In genomic region chr3:4846529-4846928, GRCh38 we compare ENCODE assay signal across 21 cellular contexts.
DNase-seq lines count a peak whose midpoint lies in the region; ATAC-seq, FAIRE-seq and TF ChIP-seq lines count a peak whose summit lies in the region.
"Had no signal": no experiment of that assay in that cellular context is flagged by ENCODE, and none has a peak within 500 bp of the region (broad histone marks: within the 10 kb centered on the region; RNA-seq: fewer than 3 reads in every experiment).

No MANE protein-coding gene starts in this region.

- no peak for ATAC-seq in activated CD8-positive, alpha-beta memory T cell treated with anti-CD3 and anti-CD28 coated beads, Interleukin-2, amount 10 ng/mL, durations not matched to agents 7 days and 5 days
- no peak for ATAC-seq in T-cell (replicated peaks in 1 of 4)
- ATAC-seq: PC-3 had no signal

- no peak overlapping the region for H3K4me3 ChIP-seq in CD8-positive, alpha-beta memory T cell (ENCODE audit: low read length)
- H3K4me3 ChIP-seq in effector memory CD4-positive, alpha-beta T cell (ENCODE audit: insufficient read depth, low read depth, low read length, poor library complexity, severe bottlenecking) = no peak overlapping the region
- no peak overlapping the region for H3K4me3 ChIP-seq in adrenal gland
- H3K4me3 ChIP-seq: breast epithelium, coronary artery, thoracic aorta had no signal

- peak overlapping the region; percentile 90 for H3K27ac Mint-ChIP-seq in activated CD8-positive, alpha-beta memory T cell treated with anti-CD3 and anti-CD28 coated beads, Interleukin-2, amount 10 ng/mL, durations not matched to agents 7 days and 5 days
- H3K27ac Mint-ChIP-seq in CD8-positive, alpha-beta memory T cell = peak overlapping the region in 6 of 8 donors; percentile 35 to 91 (median 84)
- peak overlapping the region; percentile 53 to 68 for H3K27ac Mint-ChIP-seq in T-cell

- intact Hi-C loops in adrenal gland (cut with DNase I) = no loop called here

- WGBS in adrenal gland, 4 donors = 85 to 92% (median 89%) methylated on average over 4 of the region's 4 CpGs

- FAIRE-seq in H54 (lab: Jason Lieb, UNC) = no peak
- FAIRE-seq: kidney had no signal

- no peaks in the 10 kb centered on the region for H3K9me3 Mint-ChIP-seq in activated CD8-positive, alpha-beta memory T cell treated with anti-CD3 and anti-CD28 coated beads, Interleukin-2, amount 10 ng/mL, durations not matched to agents 7 days and 5 days (ENCODE audit: low read depth)
- no peaks in the 10 kb centered on the region for H3K9me3 Mint-ChIP-seq in CD8-positive, alpha-beta memory T cell
- H3K9me3 Mint-ChIP-seq in T-cell = no peaks in the 10 kb centered on the region

- no peaks in the 10 kb centered on the region for H3K27me3 ChIP-seq in CD8-positive, alpha-beta memory T cell (ENCODE audit: insufficient read depth, low read length, poor library complexity, severe bottlenecking)
- H3K27me3 ChIP-seq in effector memory CD4-positive, alpha-beta T cell (replicated peaks; ENCODE audit: control insufficient read depth, insufficient read depth, low read length, poor library complexity, severe bottlenecking) = no peaks in the 10 kb centered on the region
- no peaks in the 10 kb centered on the region for H3K27me3 ChIP-seq in adrenal gland
- H3K27me3 ChIP-seq: breast epithelium had no signal

- no peaks in the 10 kb centered on the region for H3K27me3 Mint-ChIP-seq in activated CD8-positive, alpha-beta memory T cell treated with anti-CD3 and anti-CD28 coated beads, Interleukin-2, amount 10 ng/mL, durations not matched to agents 7 days and 5 days
- no peaks in the 10 kb centered on the region for H3K27me3 Mint-ChIP-seq in CD8-positive, alpha-beta memory T cell
- H3K27me3 Mint-ChIP-seq in T-cell = no peaks in the 10 kb centered on the region

- H3K4me3 Mint-ChIP-seq in activated CD8-positive, alpha-beta memory T cell treated with anti-CD3 and anti-CD28 coated beads, Interleukin-2, amount 10 ng/mL, durations not matched to agents 7 days and 5 days = no peak overlapping the region
- no peak overlapping the region for H3K4me3 Mint-ChIP-seq in CD8-positive, alpha-beta memory T cell
- H3K4me3 Mint-ChIP-seq in T-cell = no peak overlapping the region

- TF ChIP-seq POLR2A in H54 (IDR thresholded peaks at IDR 0.05; ENCODE audit: low read depth, low read length) (no peak), adrenal gland (IDR thresholded peaks at IDR 0.05) (no peak)

- no peak overlapping the region for H3K27ac ChIP-seq in CD8-positive, alpha-beta memory T cell (ENCODE audit: low read depth, low read length)
- H3K27ac ChIP-seq in effector memory CD4-positive, alpha-beta T cell (ENCODE audit: insufficient read depth, low read length, poor library complexity, severe bottlenecking) = peak overlapping the region; percentile 57
- no peak overlapping the region for H3K27ac ChIP-seq in adrenal gland
- H3K27ac ChIP-seq: breast epithelium, C4-2B, coronary artery, thoracic aorta had no signal

- POLR2A ChIA-PET in CD8-positive, alpha-beta memory T cell (lab: Charles Lee) = no interaction called here
- POLR2A ChIA-PET in T-cell (lab: Charles Lee) = interaction anchor here (0.6 to 0.7 kb wide), 2 partner anchors 35 to 136 kb away, joined by 3 read pairs; no protein-coding TSS in a partner anchor

- CTCF ChIA-PET in activated CD8-positive, alpha-beta memory T cell treated with anti-CD3 and anti-CD28 coated beads, Interleukin-2, amount 10 ng/mL, durations not matched to agents 7 days and 5 days (lab: Charles Lee) = interaction anchor here (0.6 to 6.0 kb wide), 7 partner anchors 10 to 211 kb away, joined by 3 to 47 read pairs (median 3); partner anchors contain the start of gene BHLHE40
- CTCF ChIA-PET in CD8-positive, alpha-beta memory T cell (lab: Charles Lee) = no interaction called here
- CTCF ChIA-PET in T-cell (lab: Charles Lee) = no interaction called here

- no peak for DNase-seq in activated CD8-positive, alpha-beta memory T cell treated with anti-CD3 and anti-CD28 coated beads, Interleukin-2, amount 10 ng/mL, durations not matched to agents 7 days and 5 days
- DNase-seq in activated CD8-positive, alpha-beta memory T cell treated with anti-CD3 and anti-CD28 coated beads for 24 hours = no peak
- DNase-seq in CD8-positive, alpha-beta memory T cell = no peak
- DNase-seq in T-cell (no peak), NCI-H1092 (lab: John Stamatoyannopoulos, UW) (no peak), H54 (ENCODE audit: insufficient read length, low spot score) (no peak), adrenal gland (no peak)
- no peak for DNase-seq in effector memory CD4-positive, alpha-beta T cell
- DNase-seq: activated CD4-positive, alpha-beta T cell treated with anti-CD3 and anti-CD28 coated beads for 48 hours; activated T-cell treated with anti-CD3 and anti-CD28 coated beads for 4 hours; DMS153; HCEC 1CT; kidney; NCI-H345; PC-3; SHP77; SW 1271 had no signal

- H3K4me1 ChIP-seq in CD8-positive, alpha-beta memory T cell (ENCODE audit: insufficient read depth, low read length) = peaks cover 99% of the 10 kb centered on the region
- H3K4me1 ChIP-seq in effector memory CD4-positive, alpha-beta T cell (ENCODE audit: control insufficient read depth, insufficient read depth, low read length, poor library complexity, severe bottlenecking) = peaks cover 50% of the 10 kb centered on the region
- H3K4me1 ChIP-seq in adrenal gland (replicated peaks in 1 of 2) = peaks cover 0 to 6% of the 10 kb centered on the region in 2 donors
- H3K4me1 ChIP-seq: breast epithelium had no signal

- no peaks in the 10 kb centered on the region for H3K9me3 ChIP-seq in CD8-positive, alpha-beta memory T cell (ENCODE audit: low read length)
- H3K9me3 ChIP-seq in effector memory CD4-positive, alpha-beta T cell (ENCODE audit: control insufficient read depth, low read length) = no peaks in the 10 kb centered on the region
- H3K9me3 ChIP-seq in adrenal gland (replicated peaks in 1 of 3) = no peaks in the 10 kb centered on the region
- H3K9me3 ChIP-seq: breast epithelium, thoracic aorta had no signal

- H3K4me1 Mint-ChIP-seq in activated CD8-positive, alpha-beta memory T cell treated with anti-CD3 and anti-CD28 coated beads, Interleukin-2, amount 10 ng/mL, durations not matched to agents 7 days and 5 days = peaks cover 96% of the 10 kb centered on the region
- peaks cover 69 to 94% (median 91%) of the 10 kb centered on the region in 3 donors for H3K4me1 Mint-ChIP-seq in CD8-positive, alpha-beta memory T cell
- H3K4me1 Mint-ChIP-seq in T-cell = peaks cover 94 to 96% (median 95%) of the 10 kb centered on the region in 3 donors

- no peaks in the 10 kb centered on the region for H3K36me3 ChIP-seq in CD8-positive, alpha-beta memory T cell (ENCODE audit: insufficient read depth, low read length)
- no peaks in the 10 kb centered on the region for H3K36me3 ChIP-seq in effector memory CD4-positive, alpha-beta T cell (ENCODE audit: control insufficient read depth, insufficient read depth, low read length)
- H3K36me3 ChIP-seq in adrenal gland (replicated peaks in 1 of 2) = no peaks in the 10 kb centered on the region
- H3K36me3 ChIP-seq: breast epithelium, thoracic aorta had no signal

- no peak for TF ChIP-seq CTCF in adrenal gland (IDR thresholded peaks at IDR 0.05)

- H3K36me3 Mint-ChIP-seq in activated CD8-positive, alpha-beta memory T cell treated with anti-CD3 and anti-CD28 coated beads, Interleukin-2, amount 10 ng/mL, durations not matched to agents 7 days and 5 days = peaks cover 50% of the 10 kb centered on the region
- peaks cover 0 to 5% (median 4%) of the 10 kb centered on the region in 3 donors for H3K36me3 Mint-ChIP-seq in CD8-positive, alpha-beta memory T cell
- peaks cover 12% of the 10 kb centered on the region for H3K36me3 Mint-ChIP-seq in T-cell
